24 cellular contexts compared by ENCODE assay signal in genomic region chr14:65599375-65599774, GRCh38.
DNase-seq lines count a peak whose midpoint lies in the region; ATAC-seq lines count a peak whose summit lies in the region.
"Had no signal": no experiment of that assay in that cellular context is flagged by ENCODE, and none has a peak within 500 bp of the region (broad histone marks: within the 10 kb centered on the region; RNA-seq: fewer than 3 reads in every experiment).

No MANE protein-coding gene starts in this region.

- peak; percentile 6 for DNase-seq in AG08395 (ENCODE audit: low spot score)
- peak; percentile 26 for DNase-seq in HCEC 1CT
- peak; percentile 73 for DNase-seq in amniotic epithelial cell (ENCODE audit: low read depth)
- DNase-seq in iris pigment epithelial cell (ENCODE audit: low read depth): peak; percentile 56
- DNase-seq in T-helper 9 cell: no peak
- DNase-seq: activated CD4-positive, alpha-beta T cell treated with anti-CD3 and anti-CD28 coated beads, Interleukin-2, amount 50 U/mL, for 4 hours; activated CD4-positive, CD25-positive, alpha-beta regulatory T cell; activated CD8-positive, alpha-beta memory T cell treated with anti-CD3 and anti-CD28 coated beads, Interleukin-2, amount 50 U/mL, for 4 hours; aorta; Calu3; foreskin melanocyte; left ventricle myocardium inferior; midbrain; natural killer cell; NCI-H187; NCI-H748 treated with DMSO at 0.1 percent for 48 hours; ovary; stimulated activated CD4-positive, alpha-beta T cell treated with anti-CD3 and anti-CD28 coated beads, Interleukin-12 subunit alpha, Interleukin-12 subunit beta, amount 100 ng/mL, for 4 hours; stimulated activated CD4-positive, alpha-beta T cell treated with anti-CD3 and anti-CD28 coated beads, Interleukin-4, amount 100 ng/mL, for 24 hours; stimulated activated naive CD4-positive, alpha-beta T cell; testis had no signal

- ATAC-seq in HG02759 (IDR thresholded peaks at IDR 0.05; ENCODE audit: unreplicated experiment) (no peak), HG02884 (IDR thresholded peaks at IDR 0.05; ENCODE audit: unreplicated experiment) (no peak), HG03354 (IDR thresholded peaks at IDR 0.05; ENCODE audit: poor library complexity, severe bottlenecking, unreplicated experiment) (no peak)
- ATAC-seq: natural killer cell had no signal
